In genomic region chr13:99200433-99201167, GRCh38 we compare ENCODE assay signal across 8 cellular contexts. TPM values are rescaled to one million over a fixed set of nuclear protein-coding genes. Genes with fewer than 3 reads are reported as not detected.
A peak's percentile ranks its signal among the peaks of the same experiment; 100 is the strongest.
DNase-seq lines count a peak whose midpoint lies in the region; ATAC-seq and TF ChIP-seq lines count a peak whose summit lies in the region.

Gene UBAC2 (plus strand): TSS chr13:99200854. CDS start chr13:99200909, 55 bp downstream.

- H3K4me3 Mint-ChIP-seq in endodermal cell, result peak within 1 kb of the TSS; percentile 90
- H3K4me3 Mint-ChIP-seq in mesothelial cell of epicardium, result peak within 1 kb of the TSS; percentile 76

- DNase-seq in Caki2 (ENCODE audit: low read depth), result peak; percentile 92
- DNase-seq in HUDEP-2 (lab: John Stamatoyannopoulos, UW; ENCODE audit: unreplicated experiment in 76 of 76), result peak in 74 of 76 experiments; percentile 31 to 96 (median 90)
- DNase-seq in NT2/D1 (ENCODE audit: low read depth, low spot score), result peak; percentile 92
- DNase-seq in activated CD8-positive, alpha-beta memory T cell treated with anti-CD3 and anti-CD28 coated beads, Interleukin-2, amount 50 U/mL, for 1 hour (ENCODE audit: extremely low read depth), result peak; percentile 84
- DNase-seq in endodermal cell, result peak; percentile 97
- peak; percentile 93 to 96 for DNase-seq in mesothelial cell of epicardium (ENCODE audit: low spot score in 2 of 2, unreplicated experiment in 2 of 2)
- peak; percentile 96 to 97 for DNase-seq in stimulated activated CD8-positive, alpha-beta memory T cell treated with anti-CD3 and anti-CD28 coated beads, Interleukin-15, amount 100 ng/mL, for 48 hours (ENCODE audit: low read depth in 2 of 2)

- in situ Hi-C loops in Caki2 (cut with HindIII; ENCODE audit: low pct_unique_long_range_greater_than_20kb, low sequenced_read_pairs), result no loop called here

- H3K36me3 Mint-ChIP-seq in endodermal cell (ENCODE audit: low read depth) (no peaks in the 10 kb centered on the region), mesothelial cell of epicardium (peaks cover 6% of the 10 kb centered on the region)

- TF ChIP-seq CTCF in endodermal cell (conservative IDR thresholded peaks at IDR 0.05) (peak; percentile 20), mesothelial cell of epicardium (IDR thresholded peaks at IDR 0.05; ENCODE audit: unreplicated experiment) (no peak)

- H3K27me3 ChIP-seq in NT2/D1 (ENCODE audit: insufficient read depth, insufficient read length), result no peaks in the 10 kb centered on the region
- H3K27me3 ChIP-seq in endodermal cell (ENCODE audit: control insufficient read depth, insufficient read depth, low read length, poor library complexity, severe bottlenecking), result no peaks in the 10 kb centered on the region

- H3K27me3 Mint-ChIP-seq in endodermal cell (ENCODE audit: insufficient read depth) (no peaks in the 10 kb centered on the region), mesothelial cell of epicardium (ENCODE audit: low read depth) (no peaks in the 10 kb centered on the region)

- H3K27ac ChIP-seq in endodermal cell (ENCODE audit: low read depth, low read length), result peak within 1 kb of the TSS; percentile 88

- H3K9me3 ChIP-seq in NT2/D1 (ENCODE audit: insufficient read depth, low read length), result no peaks in the 10 kb centered on the region
- H3K9me3 ChIP-seq in endodermal cell (ENCODE audit: control insufficient read depth, low read length), result no peaks in the 10 kb centered on the region

- H3K4me1 Mint-ChIP-seq in endodermal cell, result peaks cover 42% of the 10 kb centered on the region
- H3K4me1 Mint-ChIP-seq in mesothelial cell of epicardium, result peaks cover 54% of the 10 kb centered on the region

- H3K9ac ChIP-seq in NT2/D1 (ENCODE audit: insufficient read length, low read depth), result peak within 1 kb of the TSS; percentile 96
- H3K9ac ChIP-seq in endodermal cell (ENCODE audit: extremely low read depth, low read length, poor library complexity, severe bottlenecking), result peak within 1 kb of the TSS; percentile 99

- H3K27ac Mint-ChIP-seq in endodermal cell, result peak within 1 kb of the TSS; percentile 97
- H3K27ac Mint-ChIP-seq in mesothelial cell of epicardium, result peak within 1 kb of the TSS; percentile 96

- ATAC-seq in GM21381 (IDR thresholded peaks at IDR 0.05; ENCODE audit: unreplicated experiment), result peak; percentile 70

- 0% methylated on average over 36 to 76 of the region's 76 CpGs for WGBS in endodermal cell (ENCODE audit: insufficient coverage in 1 of 2, insufficient read length in 1 of 2), 2 experiments

- H3K9me3 Mint-ChIP-seq in endodermal cell, result no peaks in the 10 kb centered on the region
- no peaks in the 10 kb centered on the region for H3K9me3 Mint-ChIP-seq in mesothelial cell of epicardium

- peak within 1 kb of the TSS; percentile 88 for H3K4me3 ChIP-seq in NT2/D1 (ENCODE audit: insufficient read length, low read depth)
- H3K4me3 ChIP-seq in endodermal cell (ENCODE audit: low read length), result peak within 1 kb of the TSS; percentile 92

- H3K36me3 ChIP-seq in NT2/D1 (ENCODE audit: insufficient read depth, insufficient read length, low read length) (peaks cover 24% of the 10 kb centered on the region), endodermal cell (ENCODE audit: control insufficient read depth, insufficient read depth, low read length) (peaks cover 5% of the 10 kb centered on the region)

- H3K4me1 ChIP-seq in NT2/D1 (ENCODE audit: insufficient read depth, insufficient read length) (peaks cover 3% of the 10 kb centered on the region), endodermal cell (ENCODE audit: control insufficient read depth, insufficient read depth, low read length) (peaks cover 7% of the 10 kb centered on the region)

RNA-seq across cellular contexts. Expression of gene UBAC2, which starts in this region (rescaled TPM):
- total RNA-seq in Caki2 (2014; rRNA removed; shearing (Covaris generic); ENCODE audit: low replicate concordance), result 76.7 and 115 TPM in 2 replicates
- 10 to 100 TPM; 72.7 to 80.4 TPM for total RNA-seq in endodermal cell
- 78.5 TPM for polyA plus RNA-seq in endodermal cell (2013, experiment 1 of 2)
- polyA plus RNA-seq in endodermal cell (2013, experiment 2 of 2), result 70.0 TPM
- total RNA-seq in mesothelial cell of epicardium, result 61.8 to 64.3 TPM (median 62.3 TPM) in 3 replicates

Comparison
In these comparisons a context has a peak if more than half of its experiments do, and no peak if none do; other contexts are left out.
1. Peak in every context shown above with its lines: DNase-seq, ATAC-seq, H3K4me3 ChIP-seq and H3K27ac ChIP-seq.